ENCODE assay signal across 9 cellular contexts in the genomic region with DNA sequence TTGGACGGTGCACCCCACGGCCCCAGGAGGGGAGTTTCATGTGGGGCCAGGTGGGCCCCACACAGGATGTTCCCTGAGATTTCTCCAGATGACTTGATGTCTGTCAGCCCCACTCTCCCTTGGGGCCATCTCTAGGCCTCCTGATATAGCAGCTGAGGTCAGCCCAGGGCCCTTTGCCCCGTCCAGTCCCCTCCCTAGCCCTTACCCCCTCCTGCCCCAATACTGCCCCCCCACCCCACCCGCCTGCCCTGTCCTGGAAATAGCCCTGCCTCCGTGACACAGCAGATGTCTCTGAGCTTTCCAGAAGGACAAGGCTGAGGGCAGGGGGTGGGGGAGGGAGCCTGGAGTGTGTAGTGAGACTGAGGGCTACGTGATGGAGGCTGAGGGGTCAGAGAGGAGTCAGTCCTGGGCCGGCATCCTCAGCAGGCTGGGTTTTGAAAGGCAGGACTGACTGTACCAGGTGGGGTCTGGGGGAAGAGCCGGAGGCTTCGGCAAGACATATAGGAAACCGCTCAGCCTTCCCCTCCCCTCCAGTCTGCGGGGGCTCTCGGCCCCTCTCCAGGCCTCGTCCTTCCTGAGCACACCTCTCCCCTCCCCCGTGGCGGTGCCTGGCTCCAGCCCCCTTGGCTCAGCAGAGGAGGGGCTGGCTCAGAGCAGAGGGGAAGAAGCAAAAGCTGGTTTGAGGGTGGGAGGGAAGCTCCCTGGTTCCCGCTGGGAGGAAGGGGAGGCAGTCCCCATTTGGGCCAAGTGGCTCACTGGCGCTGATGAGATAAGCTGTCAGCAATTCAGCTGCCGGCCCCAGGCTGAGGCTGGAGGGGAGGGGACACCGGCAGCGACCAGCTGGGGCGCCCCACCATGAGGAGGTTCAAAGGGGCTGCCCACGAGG. TPM values are rescaled to one million over a fixed set of nuclear protein-coding genes. Genes with fewer than 3 reads are reported as not detected.
DNase-seq lines count a peak whose midpoint lies in the region; ATAC-seq, FAIRE-seq and TF ChIP-seq lines count a peak whose summit lies in the region.
"Had no signal": no experiment of that assay in that cellular context is flagged by ENCODE, and none has a peak within 500 bp of the region (broad histone marks: within the 10 kb centered on the region; RNA-seq: fewer than 3 reads in every experiment).

No MANE protein-coding gene starts in this region.

- peak; percentile 35 for DNase-seq in GM12892 (ENCODE audit: insufficient read length)
- peak; percentile 87 for DNase-seq in SK-N-DZ (ENCODE audit: low spot score)
- DNase-seq in right cardiac atrium: peak in 2 of 3 donors; percentile 76 to 81
- no peak for DNase-seq in COLO829 (ENCODE audit: low spot score)
- DNase-seq in GOT3 (lab: John Stamatoyannopoulos, UW): no peak
- no peak for DNase-seq in stimulated activated CD4-positive, alpha-beta T cell treated with anti-CD3 and anti-CD28 coated beads, Interleukin-1b, Interleukin-23, amount 100 ng/mL, for 48 hours
- no peak for DNase-seq in foreskin melanocyte
- DNase-seq: activated B cell treated with CpG ODN at 0.5 μM for 24 hours had no signal

- ATAC-seq in right cardiac atrium: peak; percentile 4 to 10

- no peak for FAIRE-seq in GM12892 (lab: Jason Lieb, UNC)

- peak overlapping the region; percentile 33 for H3K4me3 ChIP-seq in right cardiac atrium (ENCODE audit: low read length)
- peak overlapping the region; percentile 95 for H3K4me3 ChIP-seq in skeletal muscle satellite cell (ENCODE audit: low read length)

- intact Hi-C loops in right cardiac atrium (cut with DNase I): no loop called here

- H3K36me3 ChIP-seq in skeletal muscle satellite cell (ENCODE audit: insufficient read depth, low read length): peaks cover 20% of the 10 kb centered on the region

- no peaks in the 10 kb centered on the region for H3K9me3 ChIP-seq in right cardiac atrium (ENCODE audit: control insufficient read depth, low read length)
- no peaks in the 10 kb centered on the region for H3K9me3 ChIP-seq in skeletal muscle satellite cell (replicated peaks; ENCODE audit: low read length)

- H3K9ac ChIP-seq in skeletal muscle satellite cell (ENCODE audit: low read depth, low read length): peak overlapping the region; percentile 82

- H3K4me2 ChIP-seq in skeletal muscle satellite cell (ENCODE audit: low read length): peak overlapping the region; percentile 84

- H3K4me1 ChIP-seq in right cardiac atrium (ENCODE audit: control insufficient read depth, insufficient read depth, low read length) (peaks cover 3% of the 10 kb centered on the region), skeletal muscle satellite cell (ENCODE audit: control insufficient read depth, insufficient read depth, low read length) (peaks cover 71% of the 10 kb centered on the region)

- TF ChIP-seq POLR2A in GM12892 (IDR thresholded peaks at IDR 0.05; ENCODE audit: low read depth, low read length): no peak

- H3K27me3 ChIP-seq in right cardiac atrium (ENCODE audit: control insufficient read depth, insufficient read depth): no peaks in the 10 kb centered on the region
- H3K27me3 ChIP-seq in skeletal muscle satellite cell (ENCODE audit: control insufficient read depth, insufficient read depth, low read length): no peaks in the 10 kb centered on the region

- H3K27ac ChIP-seq in right cardiac atrium (ENCODE audit: low read length): peak overlapping the region; percentile 46

- WGBS in right cardiac atrium: 3% methylated on average over 22 of the region's 22 CpGs

RNA-seq across cellular contexts. Expression of a gene that starts 2.0 kb away (rescaled TPM):
- 0.08 TPM for polyA plus RNA-seq in GM12892 (2012; ENCODE audit: missing spikeins)
- 11.6 and 13.1 TPM in 2 replicates for polyA plus RNA-seq in SK-N-DZ (2014; cell fraction: cytosol; rRNA removed)
- 14.1 and 19.8 TPM in 2 replicates for polyA plus RNA-seq in SK-N-DZ (2014; cell fraction: nucleus; rRNA removed)
- total RNA-seq in right cardiac atrium: 100 to 1,000 TPM; 244 to 358 (median 285) TPM
- polyA plus RNA-seq in right cardiac atrium: 216 TPM
- total RNA-seq in skeletal muscle satellite cell (2012; rRNA removed): 180 and 410 TPM in 2 replicates
- total RNA-seq: activated B cell treated with CpG ODN at 0.5 μM for 24 hours had no signal

RNA-seq across cellular contexts. Expression of a gene that starts 30.4 kb away (rescaled TPM):
- polyA plus RNA-seq in GM12892 (2012; ENCODE audit: missing spikeins): 260 TPM
- 217 and 371 TPM in 2 replicates for polyA plus RNA-seq in SK-N-DZ (2014; cell fraction: cytosol; rRNA removed)
- 110 and 137 TPM in 2 replicates for polyA plus RNA-seq in SK-N-DZ (2014; cell fraction: nucleus; rRNA removed)
- total RNA-seq in right cardiac atrium: 100 to 1,000 TPM; 127 to 139 (median 134) TPM
- 224 TPM for polyA plus RNA-seq in right cardiac atrium
- total RNA-seq in skeletal muscle satellite cell (2012; rRNA removed): 67.9 and 90.2 TPM in 2 replicates

RNA-seq across cellular contexts. Expression of a gene that starts 40.5 kb away (rescaled TPM):
- 2.3 TPM for polyA plus RNA-seq in GM12892 (2012; ENCODE audit: missing spikeins)
- 27.4 and 29.5 TPM in 2 replicates for polyA plus RNA-seq in SK-N-DZ (2014; cell fraction: cytosol; rRNA removed)
- 93.0 and 152 TPM in 2 replicates for polyA plus RNA-seq in SK-N-DZ (2014; cell fraction: nucleus; rRNA removed)
- 1 to 10 TPM; 2.5 to 6.9 (median 5.4) TPM for total RNA-seq in right cardiac atrium
- 5.7 TPM for polyA plus RNA-seq in right cardiac atrium
- 7.2 and 9.1 TPM in 2 replicates for total RNA-seq in skeletal muscle satellite cell (2012; rRNA removed)

RNA-seq across cellular contexts. Expression of a gene that starts 56.6 kb away (rescaled TPM):
- polyA plus RNA-seq in GM12892 (2012; ENCODE audit: missing spikeins): not detected
- polyA plus RNA-seq in SK-N-DZ (2014; cell fraction: cytosol; rRNA removed): not detected in 2 replicates
- not detected in 2 replicates for polyA plus RNA-seq in SK-N-DZ (2014; cell fraction: nucleus; rRNA removed)
- not detected for total RNA-seq in right cardiac atrium
- polyA plus RNA-seq in right cardiac atrium: not detected
- not detected in 2 replicates for total RNA-seq in skeletal muscle satellite cell (2012; rRNA removed)
- total RNA-seq: activated B cell treated with CpG ODN at 0.5 μM for 24 hours had no signal

Comparison
In these comparisons a context has a peak if more than half of its experiments do, and no peak if none do; other contexts are left out.
1. DNase-seq: peak in GM12892 (single experiment), SK-N-DZ (single experiment) and right cardiac atrium (2 of 3); none in COLO829 (single experiment), GOT3 (single experiment), stimulated activated CD4-positive, alpha-beta T cell treated with anti-CD3 and anti-CD28 coated beads, Interleukin-1b, Interleukin-23, amount 100 ng/mL, for 48 hours (single experiment) and foreskin melanocyte (single experiment).